In the genomic region with DNA sequence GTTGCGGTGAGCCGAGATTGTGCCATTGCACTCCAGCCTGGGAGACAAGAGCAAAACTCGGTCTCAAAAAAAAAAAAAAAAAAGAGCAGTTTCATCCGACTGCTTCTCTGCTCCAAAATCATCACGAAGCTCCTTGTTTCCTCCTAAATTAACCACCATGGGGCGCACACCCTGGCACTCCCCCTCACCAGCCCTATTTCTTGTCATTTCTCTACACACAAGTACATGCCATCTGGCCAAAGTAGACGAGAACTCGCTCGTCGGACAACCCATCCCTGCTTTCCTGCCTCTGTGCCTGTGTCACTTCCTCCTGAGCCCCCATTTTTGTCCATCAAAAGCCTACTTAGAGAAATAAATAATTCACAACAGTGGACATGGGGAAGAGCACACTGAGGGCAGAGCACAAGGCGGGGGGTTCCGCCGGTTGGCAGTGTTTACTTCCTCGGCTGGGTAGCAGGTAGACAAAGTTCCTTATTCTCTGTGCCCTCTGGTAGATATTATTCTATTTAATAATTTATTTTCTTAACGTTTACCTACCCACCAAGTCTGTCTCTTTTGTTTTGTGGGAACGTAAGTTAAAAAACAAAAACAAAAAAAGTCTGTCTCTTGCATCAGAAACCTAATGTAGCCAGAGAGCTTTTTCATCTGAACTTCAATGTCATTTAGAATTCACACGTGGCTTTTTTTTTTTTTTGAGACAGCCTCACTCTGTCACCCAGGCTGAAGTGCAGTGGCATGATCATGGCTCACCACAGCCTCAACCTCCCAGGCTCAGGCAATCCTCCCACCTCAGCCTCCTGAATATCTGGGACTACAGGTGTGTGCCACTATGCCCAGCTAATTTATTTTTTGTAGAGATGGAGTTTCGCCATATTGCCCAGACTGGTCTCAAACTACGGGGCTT, we compare ENCODE assay signal across 1 cellular context.
TF ChIP-seq lines count a peak whose summit lies in the region.

No MANE protein-coding gene starts in this region.

TF ChIP-seq in GM23338, 12 proteins besides CTCF, POLR2A, EP300 and RAD21 (continued from another document):
- TF ChIP-seq, protein P1, sequence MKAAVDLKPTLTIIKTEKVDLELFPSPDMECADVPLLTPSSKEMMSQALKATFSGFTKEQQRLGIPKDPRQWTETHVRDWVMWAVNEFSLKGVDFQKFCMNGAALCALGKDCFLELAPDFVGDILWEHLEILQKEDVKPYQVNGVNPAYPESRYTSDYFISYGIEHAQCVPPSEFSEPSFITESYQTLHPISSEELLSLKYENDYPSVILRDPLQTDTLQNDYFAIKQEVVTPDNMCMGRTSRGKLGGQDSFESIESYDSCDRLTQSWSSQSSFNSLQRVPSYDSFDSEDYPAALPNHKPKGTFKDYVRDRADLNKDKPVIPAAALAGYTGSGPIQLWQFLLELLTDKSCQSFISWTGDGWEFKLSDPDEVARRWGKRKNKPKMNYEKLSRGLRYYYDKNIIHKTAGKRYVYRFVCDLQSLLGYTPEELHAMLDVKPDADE (IDR thresholded peaks at IDR 0.05) = no peak
- TF ChIP-seq ZNF331 (CRISPR knock-in tag; IDR thresholded peaks at IDR 0.05; ENCODE audit: low read depth) (no peak), JUNB (IDR thresholded peaks at IDR 0.05; ENCODE audit: unreplicated experiment) (no peak)
